Comparison of ENCODE assay signal across 1 cellular context in genomic region chr14:53531730-53532129, GRCh38.
TF ChIP-seq lines count a peak whose summit lies in the region.

No MANE protein-coding gene starts in this region.

TF ChIP-seq in HepG2, 621 proteins besides CTCF, POLR2A, EP300 and RAD21 (continued from another document):
- TF ChIP-seq PRDM4 (CRISPR knock-in tag; IDR thresholded peaks at IDR 0.05; ENCODE audit: borderline replicate concordance) (no peak), ZNF230 (CRISPR knock-in tag; IDR thresholded peaks at IDR 0.05) (no peak), KDM3A (CRISPR knock-in tag; IDR thresholded peaks at IDR 0.05; ENCODE audit: low read depth) (no peak), CEBPB (IDR thresholded peaks at IDR 0.05; ENCODE audit: borderline replicate concordance, low read depth, low read length) (peak; percentile 66; the same call in 1 of the 2 replicates), HDAC1 (CRISPR knock-in tag; IDR thresholded peaks at IDR 0.05) (no peak), ATF7 (IDR thresholded peaks at IDR 0.05) (peak; percentile 47; the same call in 1 of the 2 replicates), ATF7 (CRISPR knock-in tag; IDR thresholded peaks at IDR 0.05) (no peak), SRSF4 (IDR thresholded peaks at IDR 0.05; ENCODE audit: low read depth, low read length, poor library complexity, severe bottlenecking) (no peak)
- TF ChIP-seq, protein P1, sequence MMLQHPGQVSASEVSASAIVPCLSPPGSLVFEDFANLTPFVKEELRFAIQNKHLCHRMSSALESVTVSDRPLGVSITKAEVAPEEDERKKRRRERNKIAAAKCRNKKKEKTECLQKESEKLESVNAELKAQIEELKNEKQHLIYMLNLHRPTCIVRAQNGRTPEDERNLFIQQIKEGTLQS (CRISPR knock-in tag; IDR thresholded peaks at IDR 0.05) = no peak
- TF ChIP-seq, protein P2, sequence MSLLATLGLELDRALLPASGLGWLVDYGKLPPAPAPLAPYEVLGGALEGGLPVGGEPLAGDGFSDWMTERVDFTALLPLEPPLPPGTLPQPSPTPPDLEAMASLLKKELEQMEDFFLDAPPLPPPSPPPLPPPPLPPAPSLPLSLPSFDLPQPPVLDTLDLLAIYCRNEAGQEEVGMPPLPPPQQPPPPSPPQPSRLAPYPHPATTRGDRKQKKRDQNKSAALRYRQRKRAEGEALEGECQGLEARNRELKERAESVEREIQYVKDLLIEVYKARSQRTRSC (CRISPR knock-in tag; IDR thresholded peaks at IDR 0.05; ENCODE audit: low read depth) = no peak
TF ChIP-seq in HepG2: peak in this region for 2.
